11 cellular contexts compared by ENCODE assay signal in genomic region chr6:42200035-42200434, GRCh38. TPM values are rescaled to one million over a fixed set of nuclear protein-coding genes. Genes with fewer than 3 reads are reported as not detected.
DNase-seq lines count a peak whose midpoint lies in the region; ATAC-seq and TF ChIP-seq lines count a peak whose summit lies in the region.
"Had no signal": no experiment of that assay in that cellular context is flagged by ENCODE, and none has a peak within 500 bp of the region (broad histone marks: within the 10 kb centered on the region; RNA-seq: fewer than 3 reads in every experiment).

No MANE protein-coding gene starts in this region.

- no peak overlapping the region for H3K4me3 Mint-ChIP-seq in activated T-helper 2 cell treated with anti-CD3 and anti-CD28 coated beads, Interferon-gamma antibody, Interleukin-2, Interleukin-4, amounts not matched to agents 10 μg/mL and 5 μg/mL and 100 μg/mL, durations not matched to agents 14 hours and 24 hours and 36 hours (ENCODE audit: low read depth)

- 10 to 24% methylated on average over 1 of the region's 1 CpG for WGBS in GM23248 (ENCODE audit: low coverage in 1 of 2, low lambda C conversion rate in 2 of 2, missing lambda C conversion rate in 2 of 2), 2 experiments
- WGBS in stomach, 5 donors: 22 to 42% (median 35%) methylated on average over 1 of the region's 1 CpG

- H3F3A ChIP-seq in GM23248 (ENCODE audit: insufficient read depth): peaks cover 63% of the 10 kb centered on the region

- no peak for TF ChIP-seq POLR2A in stomach (IDR thresholded peaks at IDR 0.05)

- TF ChIP-seq EP300 in stomach (IDR thresholded peaks at IDR 0.05): no peak

- in situ Hi-C loops in GM23248 (cut with MboI): no loop called here

- no peaks in the 10 kb centered on the region for H3K79me2 ChIP-seq in GM23248 (ENCODE audit: insufficient read depth)

- H3K27me3 Mint-ChIP-seq in activated T-helper 2 cell treated with anti-CD3 and anti-CD28 coated beads, Interferon-gamma antibody, Interleukin-2, Interleukin-4, amounts not matched to agents 10 μg/mL and 5 μg/mL and 100 μg/mL, durations not matched to agents 14 hours and 24 hours and 36 hours (ENCODE audit: low read depth): no peaks in the 10 kb centered on the region

- no peaks in the 10 kb centered on the region for H3K9me3 Mint-ChIP-seq in activated T-helper 2 cell treated with anti-CD3 and anti-CD28 coated beads, Interferon-gamma antibody, Interleukin-2, Interleukin-4, amounts not matched to agents 10 μg/mL and 5 μg/mL and 100 μg/mL, durations not matched to agents 14 hours and 24 hours and 36 hours

- peaks cover 19% of the 10 kb centered on the region for H3K36me3 Mint-ChIP-seq in activated T-helper 2 cell treated with anti-CD3 and anti-CD28 coated beads, Interferon-gamma antibody, Interleukin-2, Interleukin-4, amounts not matched to agents 10 μg/mL and 5 μg/mL and 100 μg/mL, durations not matched to agents 14 hours and 24 hours and 36 hours (ENCODE audit: low read depth)

- no peaks in the 10 kb centered on the region for H3K9me2 ChIP-seq in GM23248 (ENCODE audit: insufficient read depth)

- no peaks in the 10 kb centered on the region for H4K20me1 ChIP-seq in GM23248 (ENCODE audit: insufficient read depth)

- DNase-seq in GM23248 (peak; percentile 96), foreskin fibroblast (peak; percentile 96 to 97), stomach (no peak), NCI-H1417 (lab: John Stamatoyannopoulos, UW) (no peak)
- no peak for DNase-seq in activated T-cell treated with anti-CD3 and anti-CD28 coated beads, Interleukin-2, amount 50 U/mL, for 1 hour
- no peak for DNase-seq in activated T-helper 2 cell treated with anti-CD3 and anti-CD28 coated beads, Interferon-gamma antibody, Interleukin-2, Interleukin-4, amounts not matched to agents 10 μg/mL and 5 μg/mL and 100 μg/mL, durations not matched to agents 14 hours and 24 hours and 36 hours (ENCODE audit: low spot score)
- DNase-seq: caudate nucleus, NCI-H1694 treated with DMSO at 0.1 percent for 48 hours, psoas muscle had no signal

- H3K4me3 ChIP-seq in GM23248: no peak overlapping the region
- no peak overlapping the region for H3K4me3 ChIP-seq in foreskin fibroblast (ENCODE audit: low read depth in 1 of 2, low read length in 2 of 2)
- H3K4me3 ChIP-seq in stomach: no peak overlapping the region
- H3K4me3 ChIP-seq: psoas muscle had no signal

- H3K9me3 ChIP-seq in GM23248 (ENCODE audit: low read depth): no peaks in the 10 kb centered on the region
- no peaks in the 10 kb centered on the region for H3K9me3 ChIP-seq in stomach
- H3K9me3 ChIP-seq: psoas muscle had no signal

- H3K27ac ChIP-seq in GM23248 (peak overlapping the region; percentile 74), stomach (peak overlapping the region in 3 of 5 donors; percentile 14 to 61 (median 55))
- H3K27ac ChIP-seq: psoas muscle had no signal

- H3K4me2 ChIP-seq in GM23248 (ENCODE audit: unreplicated experiment): peak overlapping the region; percentile 67

- H3K27me3 ChIP-seq in GM23248 (replicated peaks; ENCODE audit: insufficient read depth): no peaks in the 10 kb centered on the region
- H3K27me3 ChIP-seq in stomach: no peaks in the 10 kb centered on the region

- H3K36me3 ChIP-seq in GM23248 (ENCODE audit: low read depth) (no peaks in the 10 kb centered on the region; the same call in 1 of the 2 replicates), stomach (peaks cover 0 to 27% (median 16%) of the 10 kb centered on the region in 4 donors)

- no peak overlapping the region for H3K27ac Mint-ChIP-seq in activated T-helper 2 cell treated with anti-CD3 and anti-CD28 coated beads, Interferon-gamma antibody, Interleukin-2, Interleukin-4, amounts not matched to agents 10 μg/mL and 5 μg/mL and 100 μg/mL, durations not matched to agents 14 hours and 24 hours and 36 hours

- intact Hi-C loops in stomach (cut with DNase I; ENCODE audit: low total_unique reads): no loop called here
- intact Hi-C loops in activated T-helper 2 cell treated with anti-CD3 and anti-CD28 coated beads, Interferon-gamma antibody, Interleukin-2, Interleukin-4, amounts not matched to agents 10 μg/mL and 5 μg/mL and 100 μg/mL, durations not matched to agents 14 hours and 24 hours and 36 hours (cut with micrococcal nuclease): no loop called here

- peak; percentile 65 for ATAC-seq in SK-N-SH treated with all-trans-retinoic acid at 6 μM for 48 hours

- no peak overlapping the region for H2AFZ ChIP-seq in GM23248

- TF ChIP-seq CTCF in foreskin fibroblast (IDR thresholded peaks at IDR 0.05; ENCODE audit: low read depth, low read length): no peak
- TF ChIP-seq CTCF in stomach (IDR thresholded peaks at IDR 0.05): no peak

- H3K4me1 ChIP-seq in GM23248 (ENCODE audit: insufficient read depth) (peaks cover 58% of the 10 kb centered on the region), stomach (peaks cover 4 to 32% (median 12%) of the 10 kb centered on the region in 4 donors)
- H3K4me1 ChIP-seq: psoas muscle had no signal

- H3K9ac ChIP-seq in GM23248: no peak overlapping the region

- H3K4me1 Mint-ChIP-seq in activated T-helper 2 cell treated with anti-CD3 and anti-CD28 coated beads, Interferon-gamma antibody, Interleukin-2, Interleukin-4, amounts not matched to agents 10 μg/mL and 5 μg/mL and 100 μg/mL, durations not matched to agents 14 hours and 24 hours and 36 hours (ENCODE audit: low read depth): no peaks in the 10 kb centered on the region

TF ChIP-seq in SK-N-SH treated with all-trans-retinoic acid at 6 μM for 48 hours, 23 proteins besides CTCF, POLR2A, EP300 and RAD21:
- peak; percentile 75 for TF ChIP-seq ISL1 (CRISPR knock-in tag; IDR thresholded peaks at IDR 0.05)
- no peak for TF ChIP-seq ZNF70 (CRISPR knock-in tag; IDR thresholded peaks at IDR 0.05)
- TF ChIP-seq CREB5 (CRISPR knock-in tag; IDR thresholded peaks at IDR 0.05; ENCODE audit: low read depth): peak; percentile 87
- 0 out of 2 replicates have a peak, but pooled peaks have one; percentile 29 for TF ChIP-seq ZFP3 (CRISPR knock-in tag; IDR thresholded peaks at IDR 0.05)
- no peak for TF ChIP-seq POU6F1 (CRISPR knock-in tag; IDR thresholded peaks at IDR 0.05; ENCODE audit: borderline replicate concordance, low read depth)
- TF ChIP-seq CSDC2 (CRISPR knock-in tag; IDR thresholded peaks at IDR 0.05): peak; percentile 89
- 0 out of 2 replicates have a peak, but pooled peaks have one; percentile 24 for TF ChIP-seq SNAI2 (CRISPR knock-in tag; IDR thresholded peaks at IDR 0.05)
- no peak for TF ChIP-seq RARB (CRISPR knock-in tag; IDR thresholded peaks at IDR 0.05)

RNA-seq across cellular contexts. Expression of gene GUCA1B, which starts 5.3 kb away (rescaled TPM):
- total RNA-seq in GM23248 (2014; rRNA removed; shearing (Covaris generic)): 0.22 and 1.3 TPM in 2 replicates
- polyA plus RNA-seq in GM23248 (2016; fragmentation: Nextera tagmentation; extraction: Ambion mirVana): not detected in 2 replicates
- total RNA-seq in stomach: under 1 TPM in 2 of 5 donors, not detected in 3; 0.55 to 0.58 TPM
- polyA plus RNA-seq in stomach: under 1 TPM in 2 of 3 donors, not detected in 1; 0.45 to 0.92 TPM
- 1.0 and 1.1 TPM in 2 replicates for total RNA-seq in activated T-helper 2 cell treated with anti-CD3 and anti-CD28 coated beads, Interferon-gamma antibody, Interleukin-2, Interleukin-4, amounts not matched to agents 10 μg/mL and 5 μg/mL and 100 μg/mL, durations not matched to agents 14 hours and 24 hours and 36 hours

RNA-seq across cellular contexts. Expression of gene MRPS10, which starts 17.6 kb away (rescaled TPM):
- total RNA-seq in GM23248 (2014; rRNA removed; shearing (Covaris generic)): 79.8 and 82.1 TPM in 2 replicates
- polyA plus RNA-seq in GM23248 (2016; fragmentation: Nextera tagmentation; extraction: Ambion mirVana) (60.6 and 65.1 TPM in 2 replicates), stomach (10 to 100 TPM; 20.6 to 28.1 (median 24.7) TPM)
- 10 to 100 TPM in 2 of 5 donors, 1 to 10 TPM in 3; 8.5 to 38.2 (median 9.9) TPM for total RNA-seq in stomach
- total RNA-seq in activated T-helper 2 cell treated with anti-CD3 and anti-CD28 coated beads, Interferon-gamma antibody, Interleukin-2, Interleukin-4, amounts not matched to agents 10 μg/mL and 5 μg/mL and 100 μg/mL, durations not matched to agents 14 hours and 24 hours and 36 hours: 39.6 and 40.4 TPM in 2 replicates

RNA-seq across cellular contexts. Expression of gene GUCA1A, which starts 26.9 kb away (rescaled TPM):
- not detected in 2 replicates for total RNA-seq in GM23248 (2014; rRNA removed; shearing (Covaris generic))
- polyA plus RNA-seq in GM23248 (2016; fragmentation: Nextera tagmentation; extraction: Ambion mirVana): not detected in 2 replicates
- not detected for total RNA-seq in stomach
- under 1 TPM in 1 of 3 donors, not detected in 2; 0.10 TPM for polyA plus RNA-seq in stomach
- total RNA-seq in activated T-helper 2 cell treated with anti-CD3 and anti-CD28 coated beads, Interferon-gamma antibody, Interleukin-2, Interleukin-4, amounts not matched to agents 10 μg/mL and 5 μg/mL and 100 μg/mL, durations not matched to agents 14 hours and 24 hours and 36 hours: 0.16 and 0.18 TPM in 2 replicates
- total RNA-seq: activated CD8-positive, alpha-beta memory T cell treated with anti-CD3 and anti-CD28 coated beads for 36 hours; psoas muscle had no signal
- polyA plus RNA-seq: psoas muscle had no signal

RNA-seq across cellular contexts. Expression of gene C6orf132, which starts 57.6 kb away (rescaled TPM):
- total RNA-seq in GM23248 (2014; rRNA removed; shearing (Covaris generic)): 4.2 and 5.2 TPM in 2 replicates
- 2.8 and 3.2 TPM in 2 replicates for polyA plus RNA-seq in GM23248 (2016; fragmentation: Nextera tagmentation; extraction: Ambion mirVana)
- total RNA-seq in stomach: 10 to 100 TPM; 27.4 to 81.7 (median 69.0) TPM
- polyA plus RNA-seq in stomach: 10 to 100 TPM; 40.5 to 99.2 (median 86.6) TPM
- total RNA-seq in activated T-helper 2 cell treated with anti-CD3 and anti-CD28 coated beads, Interferon-gamma antibody, Interleukin-2, Interleukin-4, amounts not matched to agents 10 μg/mL and 5 μg/mL and 100 μg/mL, durations not matched to agents 14 hours and 24 hours and 36 hours: 0.09 and 0.23 TPM in 2 replicates

Comparison
In these comparisons a context has a peak if more than half of its experiments do, and no peak if none do; other contexts are left out.
1. DNase-seq: peak in GM23248 (single experiment) and foreskin fibroblast (2 of 2); none in stomach (single experiment), activated T-cell treated with anti-CD3 and anti-CD28 coated beads, Interleukin-2, amount 50 U/mL, for 1 hour (single experiment), NCI-H1417 (0 of 3) and activated T-helper 2 cell treated with anti-CD3 and anti-CD28 coated beads, Interferon-gamma antibody, Interleukin-2, Interleukin-4, amounts not matched to agents 10 μg/mL and 5 μg/mL and 100 μg/mL, durations not matched to agents 14 hours and 24 hours and 36 hours (single experiment).